In genomic region chr19:41705393-41706174, GRCh38 we compare ENCODE assay signal across 11 cellular contexts. TPM values are rescaled to one million over a fixed set of nuclear protein-coding genes. Genes with fewer than 3 reads are reported as not detected.
DNase-seq lines count a peak whose midpoint lies in the region; ATAC-seq and TF ChIP-seq lines count a peak whose summit lies in the region.
"Had no signal": no experiment of that assay in that cellular context is flagged by ENCODE, and none has a peak within 500 bp of the region (broad histone marks: within the 10 kb centered on the region; RNA-seq: fewer than 3 reads in every experiment).

No MANE protein-coding gene starts in this region.

- WGBS in IMR-90 (ENCODE audit: extremely low coverage in 2 of 2, insufficient read length in 1 of 2), 2 experiments = 50% methylated on average over 4 of the region's 10 CpGs; no CpG with 5 or more reads in 1 of the 2 experiments
- WGBS in sigmoid colon, 2 donors = 52 to 59% methylated on average over 10 of the region's 10 CpGs

- in situ Hi-C loops in IMR-90 (cut with MboI; ENCODE audit: low sequenced_read_pairs) = no loop called here

- H3K18ac ChIP-seq in IMR-90 (ENCODE audit: low read depth, low read length) = no peak overlapping the region

- no peak for TF ChIP-seq EP300 in sigmoid colon (IDR thresholded peaks at IDR 0.05)

- H4K8ac ChIP-seq in IMR-90 (ENCODE audit: low read depth in 2 of 2, low read length in 2 of 2) = no peak overlapping the region

- TF ChIP-seq POLR2A in IMR-90 (IDR thresholded peaks at IDR 0.05; ENCODE audit: low read depth, low read length) (no peak), sigmoid colon (IDR thresholded peaks at IDR 0.05) (no peak)

- H2AK5ac ChIP-seq in IMR-90 (ENCODE audit: low read depth, low read length) = no peak overlapping the region

- H3K4me3 ChIP-seq in A673 (ENCODE audit: low read depth, low read length, poor library complexity, severe bottlenecking) = no peak overlapping the region
- no peak overlapping the region for H3K4me3 ChIP-seq in IMR-90 (ENCODE audit: insufficient read depth, low read depth, low read length)
- no peak overlapping the region for H3K4me3 ChIP-seq in sigmoid colon

- intact Hi-C loops in A673 (cut with micrococcal nuclease; ENCODE audit: unreplicated experiment) = no loop called here
- intact Hi-C loops in IMR-90 (cut with micrococcal nuclease) = no loop called here
- intact Hi-C loops in CD14-positive monocyte (cut with micrococcal nuclease) = loop anchor here in 1 of 2 donors (5.0 kb wide), 1 partner anchor 42 kb away; no protein-coding TSS in a partner anchor
- intact Hi-C loops in sigmoid colon (cut with DNase I) = loop anchor here (2.0 kb wide), 2 partner anchors 39 to 49 kb away; partner anchors contain the start of gene CEACAM6

- peak overlapping the region in 1 of 7 donors; percentile 9 for H3K27ac Mint-ChIP-seq in CD14-positive monocyte

- no peak overlapping the region for H2AK9ac ChIP-seq in IMR-90 (replicated peaks; ENCODE audit: low read depth, low read length, poor library complexity)

- ATAC-seq in IMR-90 (ENCODE audit: low read depth) (peak; percentile 69; the same call in 1 of the 2 replicates), HG02884 (IDR thresholded peaks at IDR 0.05; ENCODE audit: unreplicated experiment) (no peak)

- no peaks in the 10 kb centered on the region for H3K9me1 ChIP-seq in IMR-90 (ENCODE audit: insufficient read depth, low read length)

- no peak overlapping the region for H3K4me3 Mint-ChIP-seq in CD14-positive monocyte

- H3K4me1 ChIP-seq in A673 (ENCODE audit: insufficient read depth, low read length, poor library complexity, severe bottlenecking) (peaks cover 33% of the 10 kb centered on the region), IMR-90 (ENCODE audit: control insufficient read depth, insufficient read depth, low read length) (no peaks in the 10 kb centered on the region), sigmoid colon (no peaks in the 10 kb centered on the region)

- H3K9me3 Mint-ChIP-seq in CD14-positive monocyte = no peaks in the 10 kb centered on the region

- no peak for TF ChIP-seq RAD21 in IMR-90 (IDR thresholded peaks at IDR 0.05; ENCODE audit: low read length)

- no peak overlapping the region for H3K4me2 ChIP-seq in IMR-90 (ENCODE audit: low read depth, low read length)

- no peak overlapping the region for H3K4ac ChIP-seq in IMR-90 (ENCODE audit: low read depth, low read length)

- no peak overlapping the region for H2BK5ac ChIP-seq in IMR-90 (ENCODE audit: low read depth, low read length, poor library complexity, severe bottlenecking)

- H3K27ac ChIP-seq in A673 (ENCODE audit: low read depth, low read length, poor library complexity, severe bottlenecking) (no peak overlapping the region), IMR-90 (ENCODE audit: insufficient read depth, low read length) (no peak overlapping the region), sigmoid colon (no peak overlapping the region)
- H3K27ac ChIP-seq: C4-2B had no signal

- H3K56ac ChIP-seq in IMR-90 (ENCODE audit: extremely low read depth, insufficient read depth, low read length) = no peak overlapping the region

- BruUV-seq in A673 (replicated peaks; lab: Mats Ljungman, UMichigan) (no TSS peak), IMR-90 (replicated peaks; lab: Mats Ljungman, UMichigan) (no TSS peak)

- H4K5ac ChIP-seq in IMR-90 (ENCODE audit: low read depth, low read length) = no peak overlapping the region

- H3K27me3 Mint-ChIP-seq in CD14-positive monocyte (ENCODE audit: low read depth in 3 of 3) = peaks cover 6 to 33% (median 24%) of the 10 kb centered on the region in 3 donors

- no peak overlapping the region for H2BK120ac ChIP-seq in IMR-90 (ENCODE audit: low read depth, low read length)

- no peak overlapping the region for H2BK15ac ChIP-seq in IMR-90 (ENCODE audit: low read depth, low read length)

- DNase-seq in A673 (ENCODE audit: low spot score) (peak; percentile 34), IMR-90 (no peak), kidney tubule cell (ENCODE audit: low spot score) (peak; percentile 60), NCI-H748 (lab: John Stamatoyannopoulos, UW; ENCODE audit: unreplicated experiment) (no peak), CD14-positive monocyte (ENCODE audit: low spot score) (no peak), sigmoid colon (no peak)
- peak; percentile 26 for DNase-seq in activated CD8-positive, alpha-beta memory T cell treated with anti-CD3 and anti-CD28 coated beads, Interleukin-2, amount 50 U/mL, for 4 hours
- DNase-seq: NCI-H2029 had no signal

- no peaks in the 10 kb centered on the region for H4K20me1 ChIP-seq in IMR-90 (ENCODE audit: insufficient read depth, low read length)

- no peak overlapping the region for H3K14ac ChIP-seq in IMR-90 (replicated peaks; ENCODE audit: low read depth, low read length)

- CTCF ChIA-PET in A673 (lab: Charles Lee) (no interaction called here), IMR-90 (lab: Yijun Ruan, JAX) (no interaction called here)

- no peaks in the 10 kb centered on the region for H3K9me3 ChIP-seq in A673 (ENCODE audit: low read depth, low read length, poor library complexity, severe bottlenecking)
- H3K9me3 ChIP-seq in IMR-90 (ENCODE audit: control insufficient read depth, insufficient read depth, low read length) = no peaks in the 10 kb centered on the region
- no peaks in the 10 kb centered on the region for H3K9me3 ChIP-seq in sigmoid colon

- POLR2A ChIA-PET in A673 (lab: Charles Lee; ENCODE audit: low non-redundant PET) = no interaction called here
- POLR2A ChIA-PET in IMR-90 (lab: Charles Lee; ENCODE audit: unreplicated experiment) = no interaction called here

- H3K27me3 ChIP-seq in A673 (replicated peaks; ENCODE audit: insufficient read depth, low read depth, low read length, poor library complexity) (no peaks in the 10 kb centered on the region), IMR-90 (ENCODE audit: control insufficient read depth, insufficient read depth, low read length) (no peaks in the 10 kb centered on the region), sigmoid colon (peaks cover 0 to 36% (median 12%) of the 10 kb centered on the region in 3 donors)

- no peaks in the 10 kb centered on the region for H3K36me3 ChIP-seq in A673 (ENCODE audit: insufficient read depth, low read length, poor library complexity, severe bottlenecking)
- no peaks in the 10 kb centered on the region for H3K36me3 ChIP-seq in IMR-90 (ENCODE audit: control insufficient read depth, insufficient read depth, low read length)
- no peaks in the 10 kb centered on the region for H3K36me3 ChIP-seq in sigmoid colon

- H2AFZ ChIP-seq in IMR-90 (replicated peaks; ENCODE audit: low read length, poor library complexity) = no peak overlapping the region

- no peaks in the 10 kb centered on the region for H3K36me3 Mint-ChIP-seq in CD14-positive monocyte

- H3K4me1 Mint-ChIP-seq in CD14-positive monocyte = peaks cover 5% of the 10 kb centered on the region

- no peak for TF ChIP-seq CTCF in A673 (conservative IDR thresholded peaks at IDR 0.05; ENCODE audit: low read depth, low read length)
- TF ChIP-seq CTCF in IMR-90 (conservative IDR thresholded peaks at IDR 0.05; ENCODE audit: low read depth, low read length) = no peak
- no peak for TF ChIP-seq CTCF in CD14-positive monocyte (IDR thresholded peaks at IDR 0.05)
- TF ChIP-seq CTCF in sigmoid colon (IDR thresholded peaks at IDR 0.05) = no peak

- H2BK20ac ChIP-seq in IMR-90 (ENCODE audit: low read depth, low read length) = no peak overlapping the region

- H3K23ac ChIP-seq in IMR-90 (ENCODE audit: low read depth, low read length) = no peak overlapping the region

- H4K91ac ChIP-seq in IMR-90 (ENCODE audit: insufficient read depth, low read depth, low read length) = no peak overlapping the region

- dilution Hi-C loops in IMR-90 (cut with HindIII; ENCODE audit: low sequenced_read_pairs, unreplicated experiment) = no loop called here

- H3K9ac ChIP-seq in IMR-90 (ENCODE audit: low read depth, low read length) = no peak overlapping the region

- H3K79me1 ChIP-seq in IMR-90 (ENCODE audit: low read depth in 1 of 2, low read length in 2 of 2) = no peaks in the 10 kb centered on the region

TF ChIP-seq in IMR-90, 13 proteins besides CTCF, POLR2A, EP300 and RAD21 (continues in another document):
- TF ChIP-seq BHLHE40 (IDR thresholded peaks at IDR 0.05; ENCODE audit: low read depth, low read length) = no peak
- no peak for TF ChIP-seq NFE2L2 (IDR thresholded peaks at IDR 0.05; ENCODE audit: low read depth, low read length)
- TF ChIP-seq, protein P1, sequence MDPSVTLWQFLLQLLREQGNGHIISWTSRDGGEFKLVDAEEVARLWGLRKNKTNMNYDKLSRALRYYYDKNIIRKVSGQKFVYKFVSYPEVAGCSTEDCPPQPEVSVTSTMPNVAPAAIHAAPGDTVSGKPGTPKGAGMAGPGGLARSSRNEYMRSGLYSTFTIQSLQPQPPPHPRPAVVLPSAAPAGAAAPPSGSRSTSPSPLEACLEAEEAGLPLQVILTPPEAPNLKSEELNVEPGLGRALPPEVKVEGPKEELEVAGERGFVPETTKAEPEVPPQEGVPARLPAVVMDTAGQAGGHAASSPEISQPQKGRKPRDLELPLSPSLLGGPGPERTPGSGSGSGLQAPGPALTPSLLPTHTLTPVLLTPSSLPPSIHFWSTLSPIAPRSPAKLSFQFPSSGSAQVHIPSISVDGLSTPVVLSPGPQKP (IDR thresholded peaks at IDR 0.05; ENCODE audit: borderline replicate concordance, low read depth, low read length) = no peak

RNA-seq across cellular contexts. Expression of gene CEACAM5, which starts 2.8 kb away (rescaled TPM):
- 0.54 and 0.90 TPM in 2 replicates for total RNA-seq in A673 (2021)
- not detected in 2 replicates for total RNA-seq in IMR-90 (2012; rRNA removed)
- polyA plus RNA-seq in IMR-90 (2012; rRNA removed) = not detected in 2 replicates
- polyA plus RNA-seq in IMR-90 (2012; cell fraction: cytosol; rRNA removed) = not detected in 2 replicates
- polyA plus RNA-seq in IMR-90 (2012; cell fraction: nucleus; rRNA removed; ENCODE audit: low replicate concordance) = not detected in 2 replicates
- not detected for polyA plus RNA-seq in CD14-positive monocyte
- total RNA-seq in sigmoid colon = 1 to 10 TPM in 1 of 4 donors, under 1 TPM in 2, not detected in 1; 0.16 to 3.2 (median 0.83) TPM
- polyA plus RNA-seq in sigmoid colon = 1,000 to 10,000 TPM in 1 of 3 donors, 100 to 1,000 TPM in 2; 172 to 1,632 (median 365) TPM
- total RNA-seq: skeletal muscle tissue had no signal

RNA-seq across cellular contexts. Expression of gene CEACAM7, which starts 17.5 kb away (rescaled TPM):
- total RNA-seq in A673 (2021) (0.43 and 0.44 TPM in 2 replicates), IMR-90 (2012; rRNA removed) (not detected in 2 replicates), sigmoid colon (1 to 10 TPM in 2 of 4 donors, under 1 TPM in 1, not detected in 1; 0.49 to 1.4 (median 1.1) TPM)
- polyA plus RNA-seq in IMR-90 (2012; rRNA removed) (not detected in 2 replicates), CD14-positive monocyte (not detected), sigmoid colon (1,000 to 10,000 TPM in 1 of 3 donors, 100 to 1,000 TPM in 2; 282 to 1,079 (median 306) TPM)
- polyA plus RNA-seq in IMR-90 (2012; cell fraction: cytosol; rRNA removed) = not detected in 2 replicates
- polyA plus RNA-seq in IMR-90 (2012; cell fraction: nucleus; rRNA removed; ENCODE audit: low replicate concordance) = not detected in 2 replicates
- total RNA-seq: skeletal muscle tissue had no signal

RNA-seq across cellular contexts. Expression of gene CEACAM6, which starts 49.7 kb away (rescaled TPM):
- 2.1 and 2.4 TPM in 2 replicates for total RNA-seq in A673 (2021)
- not detected in 2 replicates for total RNA-seq in IMR-90 (2012; rRNA removed)
- polyA plus RNA-seq in IMR-90 (2012; rRNA removed) = not detected in 2 replicates
- not detected in 2 replicates for polyA plus RNA-seq in IMR-90 (2012; cell fraction: cytosol; rRNA removed)
- polyA plus RNA-seq in IMR-90 (2012; cell fraction: nucleus; rRNA removed; ENCODE audit: low replicate concordance) = not detected in 2 replicates
- polyA plus RNA-seq in CD14-positive monocyte = under 1 TPM in 1 of 2 donors, not detected in 1; 0.07 TPM
- total RNA-seq in sigmoid colon = under 1 TPM in 3 of 4 donors, not detected in 1; 0.27 to 0.71 (median 0.28) TPM
- 100 to 1,000 TPM in 2 of 3 donors, 10 to 100 TPM in 1; 35.4 to 516 (median 161) TPM for polyA plus RNA-seq in sigmoid colon

Comparison
In these comparisons a context has a peak if more than half of its experiments do, and no peak if none do; other contexts are left out.
1. DNase-seq: peak in A673 (single experiment), activated CD8-positive, alpha-beta memory T cell treated with anti-CD3 and anti-CD28 coated beads, Interleukin-2, amount 50 U/mL, for 4 hours (single experiment) and kidney tubule cell (single experiment); none in IMR-90 (single experiment), NCI-H748 (single experiment), CD14-positive monocyte (single experiment) and sigmoid colon (single experiment).